9 cellular contexts compared by ENCODE assay signal in genomic region chr17:21239680-21240374, GRCh38. TPM values are rescaled to one million over a fixed set of nuclear protein-coding genes. Genes with fewer than 3 reads are reported as not detected.
DNase-seq lines count a peak whose midpoint lies in the region; ATAC-seq, FAIRE-seq and TF ChIP-seq lines count a peak whose summit lies in the region.
"Had no signal": no experiment of that assay in that cellular context is flagged by ENCODE, and none has a peak within 500 bp of the region (broad histone marks: within the 10 kb centered on the region; RNA-seq: fewer than 3 reads in every experiment).

No MANE protein-coding gene starts in this region.

- no peaks in the 10 kb centered on the region for H4K20me1 ChIP-seq in K562 (replicated peaks; ENCODE audit: control insufficient read depth, insufficient read depth, low read length)

- H3K4me3 ChIP-seq in K562 (no peak overlapping the region), right lobe of liver (no peak overlapping the region)

- H2AFZ ChIP-seq in K562 (ENCODE audit: low read depth, low read length), result no peak overlapping the region

- no peaks in the 10 kb centered on the region for H3K9me1 ChIP-seq in K562 (ENCODE audit: control insufficient read depth, insufficient read depth, low read length)

- H3K27ac ChIP-seq in K562 (ENCODE audit: extremely low read depth, low read depth, low read length), result no peak overlapping the region
- H3K27ac ChIP-seq in right lobe of liver, result no peak overlapping the region

- H3K36me3 ChIP-seq in K562 (ENCODE audit: control insufficient read depth, insufficient read depth, low read length) (no peaks in the 10 kb centered on the region), right lobe of liver (no peaks in the 10 kb centered on the region)

- ATAC-seq in K562 (peak; percentile 92), right lobe of liver (peak; percentile 28 to 70 (median 66)), HG02938 (IDR thresholded peaks at IDR 0.05; ENCODE audit: unreplicated experiment) (no peak)

- no peak overlapping the region for H3K4me2 ChIP-seq in K562 (ENCODE audit: insufficient read depth, low read length)

- peaks cover 2 to 9% of the 10 kb centered on the region in 2 experiments; a peak in 3 of 5 replicates for H3K4me1 ChIP-seq in K562 (replicated peaks in 1 of 2; ENCODE audit: control insufficient read depth in 2 of 2, insufficient read depth in 2 of 2, low read length in 2 of 2)
- no peaks in the 10 kb centered on the region for H3K4me1 ChIP-seq in right lobe of liver

- WGBS in K562 (ENCODE audit: insufficient coverage, low coverage, missing lambda C conversion rate), result 16% methylated on average over 8 of the region's 13 CpGs
- 70% methylated on average over 5 of the region's 13 CpGs for WGBS in right lobe of liver (ENCODE audit: insufficient coverage, low coverage, low lambda C conversion rate, missing lambda C conversion rate)

- peak; percentile 12 to 51; a peak in 2 of 4 replicates for TF ChIP-seq RAD21 in K562 (CRISPR knock-in tag; conservative IDR thresholded peaks at IDR 0.05 in 1 of 2, IDR thresholded peaks at IDR 0.05 in 1 of 2)

- in situ Hi-C loops in K562 (cut with MboI), result no loop called here

- peak overlapping the region in 1 of 2 experiments; percentile 58; a peak in 2 of 4 replicates for H3K9ac ChIP-seq in K562 (ENCODE audit: insufficient read depth in 1 of 2, low read depth in 2 of 2, low read length in 2 of 2)

- no peaks in the 10 kb centered on the region for H3K27me3 ChIP-seq in K562 (ENCODE audit: control insufficient read depth in 2 of 2, insufficient read depth in 2 of 2, low read length in 2 of 2)
- no peaks in the 10 kb centered on the region for H3K27me3 ChIP-seq in right lobe of liver

- CTCF ChIA-PET in K562 (lab: Yijun Ruan, JAX; ENCODE audit: low intra/inter-chr PET ratio), result no interaction called here

- TF ChIP-seq POLR2A in K562 (conservative IDR thresholded peaks at IDR 0.05) (no peak), right lobe of liver (IDR thresholded peaks at IDR 0.05) (no peak)

- POLR2A ChIA-PET in K562 (lab: Yijun Ruan, JAX), result interaction anchor here (0.6 to 1.2 kb wide), 2 partner anchors 10 to 11 kb away, joined by 4 read pairs; no protein-coding TSS in a partner anchor

- peak; percentile 64 for FAIRE-seq in K562 (lab: Jason Lieb, UNC)
- FAIRE-seq: islet of Langerhans had no signal

- no TSS peak for BruUV-seq in K562 (replicated peaks; lab: Mats Ljungman, UMichigan)

- DNase-seq in GM03348 (ENCODE audit: low spot score) (peak; percentile 72), K562 (ENCODE audit: extremely low read depth in 1 of 4, low spot score in 3 of 4) (peak; percentile 44 to 62 (median 49)), right lobe of liver (no peak), pons (ENCODE audit: low spot score) (no peak), DMS114 treated with DMSO at 0.1 percent for 48 hours (lab: John Stamatoyannopoulos, UW; ENCODE audit: unreplicated experiment) (no peak), NCI-H2196 (lab: John Stamatoyannopoulos, UW; ENCODE audit: unreplicated experiment) (no peak)

- intact Hi-C loops in K562 (cut with micrococcal nuclease) (no loop called here), right lobe of liver (cut with DNase I) (no loop called here)

- H3K79me2 ChIP-seq in K562 (ENCODE audit: control insufficient read depth, insufficient read depth, low read length), result no peaks in the 10 kb centered on the region

- TF ChIP-seq CTCF in LNCAP (IDR thresholded peaks at IDR 0.05), result peak; percentile 59
- peak; percentile 49 to 57 (median 50); a peak in 3 of 6 replicates for TF ChIP-seq CTCF in K562 (IDR thresholded peaks at IDR 0.05 in 2 of 3, conservative IDR thresholded peaks at IDR 0.05 in 1 of 3; ENCODE audit: insufficient read depth in 2 of 3, low read depth in 1 of 3, low read length in 3 of 3)
- TF ChIP-seq CTCF in right lobe of liver (IDR thresholded peaks at IDR 0.05), result peak; percentile 32 to 44 (median 40)

- H3K9me3 ChIP-seq in K562 (replicated peaks; ENCODE audit: control insufficient read depth, insufficient read depth, low read depth, low read length) (no peaks in the 10 kb centered on the region), right lobe of liver (no peaks in the 10 kb centered on the region)

- no peak for TF ChIP-seq EP300 in K562 (IDR thresholded peaks at IDR 0.05; ENCODE audit: low read length)

TF ChIP-seq in K562, 482 proteins besides CTCF, POLR2A, EP300 and RAD21 (continues in another document):
- TF ChIP-seq CEBPB (tag; IDR thresholded peaks at IDR 0.05) (peak; percentile 86), BACH1 (tag; IDR thresholded peaks at IDR 0.05) (no peak), ZNF551 (CRISPR knock-in tag; IDR thresholded peaks at IDR 0.05) (no peak), NFE2L1 (tag; IDR thresholded peaks at IDR 0.05; ENCODE audit: borderline replicate concordance, low read depth) (no peak)

RNA-seq across cellular contexts. Expression of gene NATD1, which starts 13.4 kb away (rescaled TPM):
- 1.9 and 6.9 TPM in 2 replicates for total RNA-seq in K562 (2011; cell fraction: chromatin; rRNA removed; ENCODE audit: low replicate concordance)
- total RNA-seq in K562 (2011; cell fraction: nucleolus; rRNA removed), result 5.3 and 5.5 TPM in 2 replicates
- total RNA-seq in K562 (2011; cell fraction: nucleoplasm; rRNA removed), result 3.2 and 3.4 TPM in 2 replicates
- total RNA-seq in K562 (2014; rRNA removed), result 2.3 and 2.9 TPM in 2 replicates
- 0.55 and 0.61 TPM in 2 replicates for total RNA-seq in K562 (2014; rRNA removed; fragmentation: Illumina TruSeq; extraction: Trizol)
- total RNA-seq in K562 (2015; rRNA removed; fragmentation: Illumina TruSeq; extraction: Trizol), result 0.65 and 0.72 TPM in 2 replicates
- total RNA-seq in K562 (2021), result 5.4 TPM in 2 replicates
- 1.6 and 2.3 TPM in 2 replicates for polyA plus RNA-seq in K562 (2011; rRNA removed)
- polyA plus RNA-seq in K562 (2011; cell fraction: cytosol; rRNA removed), result 3.1 and 4.2 TPM in 2 replicates
- polyA plus RNA-seq in K562 (2011; cell fraction: nucleus; rRNA removed), result 1.5 and 2.5 TPM in 2 replicates
- 2.5 and 8.0 TPM in 2 replicates for polyA plus RNA-seq in K562 (2012)
- 3.7 and 4.5 TPM in 2 replicates for polyA plus RNA-seq in K562 (2014; fragmentation: Illumina TruSeq; extraction: Trizol)
- under 1 TPM; 0.24 to 0.52 TPM for polyA plus RNA-seq in K562 (2014; fragmentation: Nextera tagmentation; extraction: Ambion mirVana)
- 3.7 and 4.2 TPM in 2 replicates for polyA plus RNA-seq in K562 (2014; rRNA removed)
- 0.90 and 1.3 TPM in 2 replicates for polyA minus RNA-seq in K562 (2011; rRNA and poly(A)+ RNA removed)
- polyA minus RNA-seq in K562 (2011; cell fraction: cytosol; rRNA and poly(A)+ RNA removed), result 1.9 and 3.1 TPM in 2 replicates
- 2.3 and 2.9 TPM in 2 replicates for polyA minus RNA-seq in K562 (2011; cell fraction: nucleus; rRNA and poly(A)+ RNA removed)
- total RNA-seq in right lobe of liver, result 1 to 10 TPM; 3.3 to 5.5 (median 4.7) TPM

RNA-seq across cellular contexts. Expression of gene TMEM11, which starts 25.9 kb away (rescaled TPM):
- 22.4 and 35.6 TPM in 2 replicates for total RNA-seq in K562 (2011; cell fraction: chromatin; rRNA removed; ENCODE audit: low replicate concordance)
- total RNA-seq in K562 (2011; cell fraction: nucleolus; rRNA removed), result 30.8 and 34.7 TPM in 2 replicates
- total RNA-seq in K562 (2011; cell fraction: nucleoplasm; rRNA removed), result 28.2 and 29.8 TPM in 2 replicates
- 27.5 and 35.4 TPM in 2 replicates for total RNA-seq in K562 (2014; rRNA removed)
- total RNA-seq in K562 (2014; rRNA removed; fragmentation: Illumina TruSeq; extraction: Trizol), result 9.4 and 12.0 TPM in 2 replicates
- 17.8 and 18.7 TPM in 2 replicates for total RNA-seq in K562 (2015; rRNA removed; fragmentation: Illumina TruSeq; extraction: Trizol)
- 28.3 and 30.0 TPM in 2 replicates for total RNA-seq in K562 (2021)
- 32.2 and 37.5 TPM in 2 replicates for polyA plus RNA-seq in K562 (2011; rRNA removed)
- polyA plus RNA-seq in K562 (2011; cell fraction: cytosol; rRNA removed), result 53.5 and 101 TPM in 2 replicates
- 22.5 and 25.5 TPM in 2 replicates for polyA plus RNA-seq in K562 (2011; cell fraction: nucleus; rRNA removed)
- polyA plus RNA-seq in K562 (2012), result 17.5 and 27.9 TPM in 2 replicates
- 33.4 and 35.1 TPM in 2 replicates for polyA plus RNA-seq in K562 (2014; fragmentation: Illumina TruSeq; extraction: Trizol)
- polyA plus RNA-seq in K562 (2014; fragmentation: Nextera tagmentation; extraction: Ambion mirVana), result 10 to 100 TPM; 17.4 to 31.9 TPM
- 40.7 and 41.5 TPM in 2 replicates for polyA plus RNA-seq in K562 (2014; rRNA removed)
- 16.0 and 21.8 TPM in 2 replicates for polyA minus RNA-seq in K562 (2011; rRNA and poly(A)+ RNA removed)
- polyA minus RNA-seq in K562 (2011; cell fraction: cytosol; rRNA and poly(A)+ RNA removed), result 13.1 and 16.8 TPM in 2 replicates
- 11.2 and 18.2 TPM in 2 replicates for polyA minus RNA-seq in K562 (2011; cell fraction: nucleus; rRNA and poly(A)+ RNA removed)
- total RNA-seq in right lobe of liver, result 10 to 100 TPM; 10.8 to 20.6 (median 11.7) TPM

RNA-seq across cellular contexts. Expression of gene MAP2K3, which starts 44.7 kb away (rescaled TPM):
- total RNA-seq in K562 (2011; cell fraction: chromatin; rRNA removed; ENCODE audit: low replicate concordance), result 5.2 and 14.1 TPM in 2 replicates
- total RNA-seq in K562 (2011; cell fraction: nucleolus; rRNA removed), result 6.8 and 9.3 TPM in 2 replicates
- total RNA-seq in K562 (2011; cell fraction: nucleoplasm; rRNA removed), result 7.1 and 7.6 TPM in 2 replicates
- total RNA-seq in K562 (2014; rRNA removed) (4.4 and 5.9 TPM in 2 replicates), K562 (2014; rRNA removed; fragmentation: Illumina TruSeq; extraction: Trizol) (2.2 and 2.5 TPM in 2 replicates), K562 (2015; rRNA removed; fragmentation: Illumina TruSeq; extraction: Trizol) (3.5 TPM in 2 replicates), K562 (2021) (14.8 and 16.1 TPM in 2 replicates), right lobe of liver (10 to 100 TPM; 22.6 to 80.7 (median 60.7) TPM)
- polyA plus RNA-seq in K562 (2011; rRNA removed) (2.8 and 3.5 TPM in 2 replicates), K562 (2014; fragmentation: Illumina TruSeq; extraction: Trizol) (10.3 and 12.5 TPM in 2 replicates), K562 (2014; fragmentation: Nextera tagmentation; extraction: Ambion mirVana) (under 1 TPM; 0.18 to 0.38 TPM), K562 (2014; rRNA removed) (8.0 and 8.8 TPM in 2 replicates)
- 5.0 and 6.2 TPM in 2 replicates for polyA plus RNA-seq in K562 (2011; cell fraction: cytosol; rRNA removed)
- polyA plus RNA-seq in K562 (2011; cell fraction: nucleus; rRNA removed), result 5.1 and 5.9 TPM in 2 replicates
- 7.0 and 8.3 TPM in 2 replicates for polyA plus RNA-seq in K562 (2012)
- 1.0 and 2.2 TPM in 2 replicates for polyA minus RNA-seq in K562 (2011; rRNA and poly(A)+ RNA removed)
- polyA minus RNA-seq in K562 (2011; cell fraction: cytosol; rRNA and poly(A)+ RNA removed), result 4.1 and 5.6 TPM in 2 replicates
- 2.8 and 3.0 TPM in 2 replicates for polyA minus RNA-seq in K562 (2011; cell fraction: nucleus; rRNA and poly(A)+ RNA removed)

Comparison
In these comparisons a context has a peak if more than half of its experiments do, and no peak if none do; other contexts are left out.
1. DNase-seq: peak in GM03348 (single experiment) and K562 (4 of 4); none in right lobe of liver (0 of 3), pons (single experiment), DMS114 treated with DMSO at 0.1 percent for 48 hours (single experiment) and NCI-H2196 (single experiment).
2. Peak in every context shown above with its lines, with median percentiles within 50 percentile points of each other: CTCF ChIP-seq.